19 cellular contexts compared by ENCODE assay signal in genomic region chr10:62726638-62727037, GRCh38.
"Had no signal": no experiment of that assay in that cellular context is flagged by ENCODE, and none has a peak within 500 bp of the region (broad histone marks: within the 10 kb centered on the region; RNA-seq: fewer than 3 reads in every experiment).

No MANE protein-coding gene starts in this region.

- ATAC-seq: gastroesophageal sphincter, heart right ventricle, left colon, lower lobe of right lung, sciatic nerve had no signal

- DNase-seq: activated CD4-positive, alpha-beta T cell treated with anti-CD3 and anti-CD28 coated beads, Interleukin-2, amount 10 ng/mL, durations not matched to agents 7 days and 5 days; activated gamma-delta T cell treated with Interleukin-2 at 50 U/mL for 16 hours; adrenal gland; endodermal cell; erythroblast; heart right ventricle; left colon; lower lobe of right lung; ovary; spleen; SW 1271; tibial artery had no signal

- H3K4me3 Mint-ChIP-seq: activated CD4-positive, alpha-beta T cell treated with anti-CD3 and anti-CD28 coated beads, Interleukin-2, amount 10 ng/mL, durations not matched to agents 7 days and 5 days; endodermal cell; mesothelial cell of epicardium; neural crest cell; T-helper 2 cell treated with Interferon-gamma antibody and Interleukin-4, amounts not matched to agents 5 μg/mL and 100 μg/mL, for 36 hours had no signal

- H3K9me3 ChIP-seq: adrenal gland, gastroesophageal sphincter, heart right ventricle, lower lobe of right lung, ovary, spleen, tibial artery, vagina had no signal

- H3K27ac Mint-ChIP-seq: activated CD4-positive, alpha-beta T cell treated with anti-CD3 and anti-CD28 coated beads, Interleukin-2, amount 10 ng/mL, durations not matched to agents 7 days and 5 days; endodermal cell; mesothelial cell of epicardium; T-helper 2 cell treated with Interferon-gamma antibody and Interleukin-4, amounts not matched to agents 5 μg/mL and 100 μg/mL, for 36 hours had no signal

- H3K4me3 ChIP-seq: adrenal gland, dorsolateral prefrontal cortex, gastroesophageal sphincter, heart right ventricle, lower lobe of right lung, ovary, spleen, tibial artery, vagina had no signal

- H3K36me3 Mint-ChIP-seq: mesothelial cell of epicardium had no signal

- H3K4me1 Mint-ChIP-seq: mesothelial cell of epicardium had no signal

- H3K9me3 Mint-ChIP-seq: endodermal cell; mesothelial cell of epicardium; T-helper 2 cell treated with Interferon-gamma antibody and Interleukin-4, amounts not matched to agents 5 μg/mL and 100 μg/mL, for 36 hours had no signal
